In genomic region chr1:230770317-230770716, GRCh38 we compare ENCODE assay signal across 28 cellular contexts. TPM values are rescaled to one million over a fixed set of nuclear protein-coding genes. Genes with fewer than 3 reads are reported as not detected.
"Had no signal": no experiment of that assay in that cellular context is flagged by ENCODE, and none has a peak within 500 bp of the region (broad histone marks: within the 10 kb centered on the region; RNA-seq: fewer than 3 reads in every experiment).

No MANE protein-coding gene starts in this region.

- H3K9me3 Mint-ChIP-seq: dendritic cell treated with granulocyte-macrophage colony-stimulating factor and Interleukin-4, amounts not matched to agents 40 ng/mL and 50 ng/mL, for 4 days; effector memory CD8-positive, alpha-beta T cell; endodermal cell had no signal

- H3K9me3 ChIP-seq: colonic mucosa, esophagus squamous epithelium, gastrocnemius medialis, left lung, lower lobe of right lung had no signal

- H3K27ac Mint-ChIP-seq: dendritic cell treated with granulocyte-macrophage colony-stimulating factor and Interleukin-4, amounts not matched to agents 40 ng/mL and 50 ng/mL, for 4 days; effector memory CD8-positive, alpha-beta T cell; endodermal cell had no signal

- ATAC-seq: effector memory CD8-positive, alpha-beta T cell; esophagus mucosa; gastrocnemius medialis; heart right ventricle; left cardiac atrium; left lung; left ventricle myocardium superior; lower lobe of right lung had no signal

- H3K4me1 ChIP-seq: colonic mucosa, gastrocnemius medialis had no signal

- DNase-seq: colonic mucosa; cortex of kidney; effector CD8-positive, alpha-beta T cell; effector memory CD8-positive, alpha-beta T cell; endodermal cell; erythroblast; esophagus squamous epithelium; foreskin fibroblast; foreskin melanocyte; gastrocnemius medialis; glutamatergic neuron; head of caudate nucleus; heart right ventricle; hippocampal formation; left cardiac atrium; left lung; left ventricle myocardium superior; lower lobe of right lung; mesendoderm; midbrain had no signal

- H3K4me3 Mint-ChIP-seq: dendritic cell treated with granulocyte-macrophage colony-stimulating factor and Interleukin-4, amounts not matched to agents 40 ng/mL and 50 ng/mL, for 4 days; effector memory CD8-positive, alpha-beta T cell; endodermal cell had no signal

- H3K27me3 ChIP-seq: colonic mucosa, gastrocnemius medialis, heart right ventricle, left lung had no signal

- H3K36me3 ChIP-seq: colonic mucosa, esophagus squamous epithelium, gastrocnemius medialis, heart right ventricle, left lung had no signal

- H3K27ac ChIP-seq: colonic mucosa, epithelial cell of prostate, esophagus squamous epithelium, gastrocnemius medialis, lower lobe of right lung had no signal

- H3K4me3 ChIP-seq: colonic mucosa, esophagus squamous epithelium, gastrocnemius medialis, heart right ventricle, left lung, lower lobe of right lung had no signal

RNA-seq across cellular contexts. Expression of gene CAPN9, which starts 23.1 kb away (rescaled TPM):
- total RNA-seq: dermis microvascular lymphatic vessel endothelial cell, esophagus mucosa, gastrocnemius medialis, glomerular endothelial cell, lung microvascular endothelial cell, mononuclear cell had no signal
- polyA plus RNA-seq: heart right ventricle, keratinocyte had no signal

RNA-seq across cellular contexts. Expression of gene AGT, which starts 56.4 kb away (rescaled TPM):
- total RNA-seq: dermis microvascular lymphatic vessel endothelial cell, endodermal cell, glomerular endothelial cell, lung microvascular endothelial cell, mononuclear cell had no signal
- polyA plus RNA-seq: keratinocyte had no signal
